9 cellular contexts compared by ENCODE assay signal in genomic region chr1:27395441-27396195, GRCh38. TPM values are rescaled to one million over a fixed set of nuclear protein-coding genes. Genes with fewer than 3 reads are reported as not detected.
A peak's percentile ranks its signal among the peaks of the same experiment; 100 is the strongest.
DNase-seq lines count a peak whose midpoint lies in the region; ATAC-seq, FAIRE-seq and TF ChIP-seq lines count a peak whose summit lies in the region.
"Had no signal": no experiment of that assay in that cellular context is flagged by ENCODE, and none has a peak within 500 bp of the region (broad histone marks: within the 10 kb centered on the region; RNA-seq: fewer than 3 reads in every experiment).

No MANE protein-coding gene starts in this region.

- H3K9me3 ChIP-seq in endothelial cell of umbilical vein (replicated peaks; ENCODE audit: control insufficient read depth, insufficient read depth, low read length), result no peaks in the 10 kb centered on the region
- no peaks in the 10 kb centered on the region for H3K9me3 ChIP-seq in naive thymus-derived CD4-positive, alpha-beta T cell (ENCODE audit: control insufficient read depth in 2 of 3, low read length in 3 of 3)

- DNase-seq in Calu3, result peak; percentile 75
- DNase-seq in NOMO-1 treated with DMSO at 0.1 percent for 48 hours (lab: John Stamatoyannopoulos, UW; ENCODE audit: unreplicated experiment), result peak; percentile 79
- peak; percentile 39 for DNase-seq in activated CD8-positive, alpha-beta memory T cell treated with anti-CD3 and anti-CD28 coated beads, Interleukin-2, amount 50 U/mL, for 24 hours (ENCODE audit: extremely low read depth)
- peak; percentile 59 for DNase-seq in endothelial cell of umbilical vein (ENCODE audit: low read depth, low spot score)
- DNase-seq in naive thymus-derived CD4-positive, alpha-beta T cell, result peak; percentile 65 to 88 (median 83)
- DNase-seq in stimulated activated effector memory CD8-positive, alpha-beta T cell treated with anti-CD3 and anti-CD28 coated beads, Interleukin-12 subunit alpha, Interleukin-12 subunit beta, amount 100 ng/mL, for 72 hours (ENCODE audit: low spot score in 2 of 2), result peak; percentile 78 to 89

- peaks cover 20% of the 10 kb centered on the region for H3K27me3 Mint-ChIP-seq in Calu3 (ENCODE audit: unreplicated experiment)
- H3K27me3 Mint-ChIP-seq in naive thymus-derived CD4-positive, alpha-beta T cell, result peaks cover 0 to 6% (median 0%) of the 10 kb centered on the region in 5 donors

- no peak overlapping the region for H3K4me2 ChIP-seq in endothelial cell of umbilical vein (ENCODE audit: insufficient read depth, low read length)

- H3K9me1 ChIP-seq in endothelial cell of umbilical vein (replicated peaks; ENCODE audit: control insufficient read depth, extremely low read depth, insufficient read depth, low read length), result no peaks in the 10 kb centered on the region

- no peak overlapping the region for H2AFZ ChIP-seq in endothelial cell of umbilical vein (ENCODE audit: low read depth, low read length)

- no peaks in the 10 kb centered on the region for H3K27me3 ChIP-seq in endothelial cell of umbilical vein (ENCODE audit: control insufficient read depth in 2 of 2, insufficient read depth in 2 of 2, low read length in 2 of 2)
- no peaks in the 10 kb centered on the region for H3K27me3 ChIP-seq in naive thymus-derived CD4-positive, alpha-beta T cell (ENCODE audit: control insufficient read depth in 2 of 2, insufficient read depth in 2 of 2, low read length in 2 of 2)

- CTCF ChIA-PET in Calu3 (lab: Charles Lee) (interaction anchor here (0.6 to 1.7 kb wide), 9 partner anchors 27 to 253 kb away, joined by 3 to 10 read pairs (median 5); partner anchors contain the start of gene MAP3K6), endothelial cell of umbilical vein (lab: Charles Lee) (interaction anchor here (0.6 to 6.6 kb wide), 45 partner anchors 10 to 351 kb away, joined by 3 to 275 read pairs (median 3); partner anchors contain the start of genes AHDC1, CD164L2, MAP3K6 and WASF2)
- CTCF ChIA-PET in naive thymus-derived CD4-positive, alpha-beta T cell (lab: Charles Lee), result interaction anchor here (0.6 to 7.8 kb wide), 21 partner anchors 7 to 464 kb away, joined by 3 to 184 read pairs (median 4); no protein-coding TSS in a partner anchor

- dilution Hi-C loops in endothelial cell of umbilical vein (cut with MboI; ENCODE audit: extremely low pct_ligation_motif_present, low sequenced_read_pairs), result no loop called here

- no peaks in the 10 kb centered on the region for H4K20me1 ChIP-seq in endothelial cell of umbilical vein (replicated peaks; ENCODE audit: control insufficient read depth, extremely low read depth, insufficient read depth, low read length)

- TF ChIP-seq POLR2A in endothelial cell of umbilical vein (IDR thresholded peaks at IDR 0.05; ENCODE audit: low read depth, low read length), result no peak

- peaks cover 38% of the 10 kb centered on the region for H3K36me3 Mint-ChIP-seq in Calu3 (ENCODE audit: insufficient read depth, unreplicated experiment)
- no peaks in the 10 kb centered on the region for H3K36me3 Mint-ChIP-seq in naive thymus-derived CD4-positive, alpha-beta T cell
- peaks cover 56% of the 10 kb centered on the region for H3K36me3 Mint-ChIP-seq in stimulated activated effector memory CD8-positive, alpha-beta T cell treated with anti-CD3 and anti-CD28 coated beads, Interleukin-12 subunit alpha, Interleukin-12 subunit beta, amount 100 ng/mL, for 72 hours

- TF ChIP-seq CTCF in Calu3 (IDR thresholded peaks at IDR 0.05; ENCODE audit: unreplicated experiment), result peak; percentile 81
- TF ChIP-seq CTCF in endothelial cell of umbilical vein (IDR thresholded peaks at IDR 0.05; ENCODE audit: extremely low read depth in 1 of 2, insufficient read depth in 1 of 2, low read depth in 1 of 2, low read length in 2 of 2), result peak; percentile 94 to 95

- no peaks in the 10 kb centered on the region for H3K9me3 Mint-ChIP-seq in Calu3 (ENCODE audit: low read depth, unreplicated experiment)
- H3K9me3 Mint-ChIP-seq in naive thymus-derived CD4-positive, alpha-beta T cell, result no peaks in the 10 kb centered on the region
- H3K9me3 Mint-ChIP-seq in stimulated activated effector memory CD8-positive, alpha-beta T cell treated with anti-CD3 and anti-CD28 coated beads, Interleukin-12 subunit alpha, Interleukin-12 subunit beta, amount 100 ng/mL, for 72 hours, result no peaks in the 10 kb centered on the region
- H3K9me3 Mint-ChIP-seq: T-helper 1 cell treated with Interleukin-12 subunit alpha and Interleukin-12 subunit beta and Interleukin-4 antibody, amounts not matched to agents 30 μg/mL and 1 μg/mL, for 36 hours had no signal

- BruUV-seq in Calu3 (replicated peaks; lab: Mats Ljungman, UMichigan) (no TSS peak), endothelial cell of umbilical vein (replicated peaks; lab: Mats Ljungman, UMichigan) (no TSS peak)

- FAIRE-seq in endothelial cell of umbilical vein (lab: Jason Lieb, UNC), result peak; percentile 85

- no peak overlapping the region for H3K4me3 Mint-ChIP-seq in Calu3 (ENCODE audit: low read depth, unreplicated experiment)
- H3K4me3 Mint-ChIP-seq in naive thymus-derived CD4-positive, alpha-beta T cell, result peak overlapping the region in 2 of 10 donors; percentile 34 to 37
- no peak overlapping the region for H3K4me3 Mint-ChIP-seq in stimulated activated effector memory CD8-positive, alpha-beta T cell treated with anti-CD3 and anti-CD28 coated beads, Interleukin-12 subunit alpha, Interleukin-12 subunit beta, amount 100 ng/mL, for 72 hours
- H3K4me3 Mint-ChIP-seq: T-helper 1 cell treated with Interleukin-12 subunit alpha and Interleukin-12 subunit beta and Interleukin-4 antibody, amounts not matched to agents 30 μg/mL and 1 μg/mL, for 36 hours had no signal

- POLR2A ChIA-PET in endothelial cell of umbilical vein (lab: Charles Lee), result interaction anchor here (0.7 to 1.1 kb wide), 2 partner anchors 30 to 84 kb away, joined by 3 read pairs; no protein-coding TSS in a partner anchor
- POLR2A ChIA-PET in naive thymus-derived CD4-positive, alpha-beta T cell (lab: Charles Lee), result interaction anchor here (0.6 to 1.9 kb wide), 7 partner anchors 59 to 215 kb away, joined by 3 to 6 read pairs (median 3); partner anchors contain the start of gene AHDC1

- H3K4me3 ChIP-seq in endothelial cell of umbilical vein (replicated peaks in 1 of 3; ENCODE audit: insufficient read depth in 1 of 3, low read depth in 1 of 3, low read length in 3 of 3), result no peak overlapping the region
- no peak overlapping the region for H3K4me3 ChIP-seq in naive thymus-derived CD4-positive, alpha-beta T cell (ENCODE audit: low read length)

- H3K4me1 Mint-ChIP-seq in Calu3 (ENCODE audit: low read depth, unreplicated experiment), result peaks cover 11% of the 10 kb centered on the region
- H3K4me1 Mint-ChIP-seq in naive thymus-derived CD4-positive, alpha-beta T cell, result peaks cover 12 to 30% (median 18%) of the 10 kb centered on the region in 7 donors
- peaks cover 32% of the 10 kb centered on the region for H3K4me1 Mint-ChIP-seq in stimulated activated effector memory CD8-positive, alpha-beta T cell treated with anti-CD3 and anti-CD28 coated beads, Interleukin-12 subunit alpha, Interleukin-12 subunit beta, amount 100 ng/mL, for 72 hours

- H3K27ac ChIP-seq in endothelial cell of umbilical vein (ENCODE audit: insufficient read depth, low read depth, low read length), result no peak overlapping the region
- H3K27ac ChIP-seq in naive thymus-derived CD4-positive, alpha-beta T cell (ENCODE audit: low read depth, low read length), result no peak overlapping the region

- peaks cover 5% of the 10 kb centered on the region for H3K79me2 ChIP-seq in endothelial cell of umbilical vein (ENCODE audit: control insufficient read depth, insufficient read depth, low read length)

- H3K36me3 ChIP-seq in endothelial cell of umbilical vein (ENCODE audit: control insufficient read depth in 2 of 2, extremely low read depth in 1 of 2, insufficient read depth in 2 of 2, low read length in 2 of 2), result no peaks in the 10 kb centered on the region
- no peaks in the 10 kb centered on the region for H3K36me3 ChIP-seq in naive thymus-derived CD4-positive, alpha-beta T cell (ENCODE audit: control insufficient read depth in 2 of 3, insufficient read depth in 3 of 3, low read length in 3 of 3)

- H3K27ac Mint-ChIP-seq in Calu3 (ENCODE audit: unreplicated experiment), result no peak overlapping the region
- H3K27ac Mint-ChIP-seq in naive thymus-derived CD4-positive, alpha-beta T cell, result peak overlapping the region in 7 of 9 donors; percentile 18 to 86 (median 78)
- peak overlapping the region; percentile 41 for H3K27ac Mint-ChIP-seq in stimulated activated effector memory CD8-positive, alpha-beta T cell treated with anti-CD3 and anti-CD28 coated beads, Interleukin-12 subunit alpha, Interleukin-12 subunit beta, amount 100 ng/mL, for 72 hours
- H3K27ac Mint-ChIP-seq: T-helper 1 cell treated with Interleukin-12 subunit alpha and Interleukin-12 subunit beta and Interleukin-4 antibody, amounts not matched to agents 30 μg/mL and 1 μg/mL, for 36 hours had no signal

- H3K9ac ChIP-seq in endothelial cell of umbilical vein (replicated peaks; ENCODE audit: extremely low read depth, insufficient read depth, low read length), result no peak overlapping the region

- peaks cover 11% of the 10 kb centered on the region for H3K4me1 ChIP-seq in endothelial cell of umbilical vein (ENCODE audit: control insufficient read depth, extremely low read depth, insufficient read depth, low read length)
- H3K4me1 ChIP-seq in naive thymus-derived CD4-positive, alpha-beta T cell (ENCODE audit: control insufficient read depth in 2 of 2, insufficient read depth in 2 of 2, low read length in 2 of 2), result peaks cover 9 to 18% of the 10 kb centered on the region in 2 donors

- intact Hi-C loops in Calu3 (cut with micrococcal nuclease; ENCODE audit: unreplicated experiment), result no loop called here
- intact Hi-C loops in endothelial cell of umbilical vein (cut with micrococcal nuclease), result loop anchor here (1.0 to 10.0 kb wide), 3 partner anchors 38 to 281 kb away; no protein-coding TSS in a partner anchor
- intact Hi-C loops in naive thymus-derived CD4-positive, alpha-beta T cell (cut with micrococcal nuclease), result loop anchor here (1.0 to 10.0 kb wide), 9 partner anchors 38 to 351 kb away; no protein-coding TSS in a partner anchor

- ATAC-seq in HG03354 (IDR thresholded peaks at IDR 0.05; ENCODE audit: poor library complexity, severe bottlenecking, unreplicated experiment) (peak; percentile 54), GM19328 (IDR thresholded peaks at IDR 0.05; ENCODE audit: unreplicated experiment) (no peak)
- ATAC-seq in naive thymus-derived CD4-positive, alpha-beta T cell, result peak; percentile 63
- peak; percentile 50 for ATAC-seq in stimulated activated effector memory CD8-positive, alpha-beta T cell treated with anti-CD3 and anti-CD28 coated beads, Interleukin-12 subunit alpha, Interleukin-12 subunit beta, amount 100 ng/mL, for 72 hours

RNA-seq across cellular contexts. Expression of gene GPR3, which starts 3.2 kb away (rescaled TPM):
- total RNA-seq in Calu3 (2022) (1.3 and 1.9 TPM in 2 replicates), endothelial cell of umbilical vein (1.8 and 2.4 TPM in 2 replicates)
- 1.8 and 2.2 TPM in 2 replicates for polyA plus RNA-seq in endothelial cell of umbilical vein
- polyA plus RNA-seq in endothelial cell of umbilical vein (2011; cell fraction: cytosol; rRNA removed), result 1.2 and 1.3 TPM in 2 replicates
- polyA plus RNA-seq in endothelial cell of umbilical vein (2011; cell fraction: nucleus; rRNA removed), result 0.60 and 0.65 TPM in 2 replicates
- polyA plus RNA-seq in endothelial cell of umbilical vein (2012), result 1.7 and 2.2 TPM in 2 replicates
- polyA minus RNA-seq in endothelial cell of umbilical vein, result 0.24 and 1.6 TPM in 2 replicates
- not detected for polyA minus RNA-seq in endothelial cell of umbilical vein (2011; cell fraction: cytosol; rRNA and poly(A)+ RNA removed)
- 0.24 and 0.43 TPM in 2 replicates for polyA minus RNA-seq in endothelial cell of umbilical vein (2011; cell fraction: nucleus; rRNA and poly(A)+ RNA removed)
- total RNA-seq in naive thymus-derived CD4-positive, alpha-beta T cell, result under 1 TPM in 3 of 5 experiments, not detected in 2; 0.24 to 0.93 (median 0.45) TPM
- under 1 TPM; 0.09 to 0.13 TPM for polyA plus RNA-seq in naive thymus-derived CD4-positive, alpha-beta T cell

RNA-seq across cellular contexts. Expression of gene CD164L2, which starts 12.5 kb away (rescaled TPM):
- total RNA-seq in Calu3 (2022) (not detected in 2 replicates), endothelial cell of umbilical vein (not detected in 2 replicates)
- not detected in 2 replicates for polyA plus RNA-seq in endothelial cell of umbilical vein
- not detected in 2 replicates for polyA plus RNA-seq in endothelial cell of umbilical vein (2011; cell fraction: cytosol; rRNA removed)
- polyA plus RNA-seq in endothelial cell of umbilical vein (2011; cell fraction: nucleus; rRNA removed), result not detected in 2 replicates
- polyA plus RNA-seq in endothelial cell of umbilical vein (2012), result not detected in 2 replicates
- polyA minus RNA-seq in endothelial cell of umbilical vein, result 0.30 TPM in 1 of 2 replicates, not detected in the other
- not detected for polyA minus RNA-seq in endothelial cell of umbilical vein (2011; cell fraction: cytosol; rRNA and poly(A)+ RNA removed)
- polyA minus RNA-seq in endothelial cell of umbilical vein (2011; cell fraction: nucleus; rRNA and poly(A)+ RNA removed), result not detected in 2 replicates
- total RNA-seq in naive thymus-derived CD4-positive, alpha-beta T cell, result under 1 TPM in 1 of 5 experiments, not detected in 4; 0.24 TPM
- not detected for polyA plus RNA-seq in naive thymus-derived CD4-positive, alpha-beta T cell

RNA-seq across cellular contexts. Expression of gene FCN3, which starts 21.0 kb away (rescaled TPM):
- not detected in 2 replicates for total RNA-seq in Calu3 (2022)
- not detected in 2 replicates for total RNA-seq in endothelial cell of umbilical vein
- polyA plus RNA-seq in endothelial cell of umbilical vein, result 0.15 and 0.25 TPM in 2 replicates
- 0.09 and 0.13 TPM in 2 replicates for polyA plus RNA-seq in endothelial cell of umbilical vein (2011; cell fraction: cytosol; rRNA removed)
- not detected in 2 replicates for polyA plus RNA-seq in endothelial cell of umbilical vein (2011; cell fraction: nucleus; rRNA removed)
- polyA plus RNA-seq in endothelial cell of umbilical vein (2012), result not detected in 2 replicates
- polyA minus RNA-seq in endothelial cell of umbilical vein, result 0.53 TPM in 1 of 2 replicates, not detected in the other
- not detected for polyA minus RNA-seq in endothelial cell of umbilical vein (2011; cell fraction: cytosol; rRNA and poly(A)+ RNA removed)
- polyA minus RNA-seq in endothelial cell of umbilical vein (2011; cell fraction: nucleus; rRNA and poly(A)+ RNA removed), result not detected in 2 replicates
- not detected for total RNA-seq in naive thymus-derived CD4-positive, alpha-beta T cell
- polyA plus RNA-seq in naive thymus-derived CD4-positive, alpha-beta T cell, result not detected

RNA-seq across cellular contexts. Expression of gene MAP3K6, which starts 28.9 kb away (rescaled TPM):
- total RNA-seq in Calu3 (2022), result 10.3 and 14.3 TPM in 2 replicates
- total RNA-seq in endothelial cell of umbilical vein, result 12.4 and 18.5 TPM in 2 replicates
- polyA plus RNA-seq in endothelial cell of umbilical vein, result 9.9 and 12.7 TPM in 2 replicates
- polyA plus RNA-seq in endothelial cell of umbilical vein (2011; cell fraction: cytosol; rRNA removed), result 5.7 and 5.9 TPM in 2 replicates
- polyA plus RNA-seq in endothelial cell of umbilical vein (2011; cell fraction: nucleus; rRNA removed), result 52.7 and 54.9 TPM in 2 replicates
- 13.8 and 18.1 TPM in 2 replicates for polyA plus RNA-seq in endothelial cell of umbilical vein (2012)
- 7.0 and 9.0 TPM in 2 replicates for polyA minus RNA-seq in endothelial cell of umbilical vein
- 8.3 TPM for polyA minus RNA-seq in endothelial cell of umbilical vein (2011; cell fraction: cytosol; rRNA and poly(A)+ RNA removed)
- 9.3 and 12.2 TPM in 2 replicates for polyA minus RNA-seq in endothelial cell of umbilical vein (2011; cell fraction: nucleus; rRNA and poly(A)+ RNA removed)
- 10 to 100 TPM; 13.0 to 17.0 (median 15.2) TPM for total RNA-seq in naive thymus-derived CD4-positive, alpha-beta T cell
- 1 to 10 TPM; 5.9 to 6.6 TPM for polyA plus RNA-seq in naive thymus-derived CD4-positive, alpha-beta T cell

RNA-seq across cellular contexts. Expression of gene SYTL1, which starts 53.8 kb away (rescaled TPM):
- 15.0 and 16.5 TPM in 2 replicates for total RNA-seq in Calu3 (2022)
- not detected in 2 replicates for total RNA-seq in endothelial cell of umbilical vein
- polyA plus RNA-seq in endothelial cell of umbilical vein, result 0.04 and 0.29 TPM in 2 replicates
- polyA plus RNA-seq in endothelial cell of umbilical vein (2011; cell fraction: cytosol; rRNA removed), result 0.04 and 0.10 TPM in 2 replicates
- polyA plus RNA-seq in endothelial cell of umbilical vein (2011; cell fraction: nucleus; rRNA removed), result 0.22 and 0.48 TPM in 2 replicates
- polyA plus RNA-seq in endothelial cell of umbilical vein (2012), result 0.08 TPM in 1 of 2 replicates, not detected in the other
- 0.49 TPM in 1 of 2 replicates, not detected in the other for polyA minus RNA-seq in endothelial cell of umbilical vein
- polyA minus RNA-seq in endothelial cell of umbilical vein (2011; cell fraction: cytosol; rRNA and poly(A)+ RNA removed), result not detected
- not detected in 2 replicates for polyA minus RNA-seq in endothelial cell of umbilical vein (2011; cell fraction: nucleus; rRNA and poly(A)+ RNA removed)
- total RNA-seq in naive thymus-derived CD4-positive, alpha-beta T cell, result 100 to 1,000 TPM; 107 to 172 (median 136) TPM
- 100 to 1,000 TPM in 1 of 2 donors, 10 to 100 TPM in 1; 93.0 to 105 TPM for polyA plus RNA-seq in naive thymus-derived CD4-positive, alpha-beta T cell
